Comparison of ENCODE assay signal across 9 cellular contexts in the genomic region with DNA sequence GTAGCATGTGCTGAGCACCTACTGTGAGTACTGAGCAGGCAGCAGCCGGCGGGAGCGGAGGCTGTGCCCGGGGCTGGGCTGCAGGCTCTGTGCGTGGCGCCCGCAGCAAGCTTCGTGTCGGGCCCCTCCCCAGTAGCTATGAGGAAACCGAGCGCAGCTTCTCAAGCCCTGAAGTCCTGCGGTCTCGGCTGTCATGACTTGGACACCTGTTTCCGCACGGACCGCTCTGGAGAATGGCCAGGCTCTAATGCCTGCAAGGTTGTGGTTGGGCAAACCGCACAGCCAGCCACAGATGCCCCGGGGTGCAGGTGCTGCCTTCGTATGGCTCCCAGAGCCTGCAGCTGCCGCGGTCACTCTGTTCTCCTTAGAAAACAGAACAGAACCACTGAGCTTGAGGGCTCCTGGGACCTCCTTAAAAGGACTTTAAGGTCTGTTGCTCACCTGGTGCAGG. TPM values are rescaled to one million over a fixed set of nuclear protein-coding genes. Genes with fewer than 3 reads are reported as not detected.
DNase-seq lines count a peak whose midpoint lies in the region; ATAC-seq and TF ChIP-seq lines count a peak whose summit lies in the region.
"Had no signal": no experiment of that assay in that cellular context is flagged by ENCODE, and none has a peak within 500 bp of the region (broad histone marks: within the 10 kb centered on the region; RNA-seq: fewer than 3 reads in every experiment).

No MANE protein-coding gene starts in this region.

- ATAC-seq in GM21381 (IDR thresholded peaks at IDR 0.05; ENCODE audit: unreplicated experiment) (peak; percentile 45), gastroesophageal sphincter (no peak)

- no CpG with 5 or more reads among the region's 21 CpGs for WGBS in gastroesophageal sphincter (ENCODE audit: low coverage in 1 of 2), 2 donors

- H3K4me1 ChIP-seq in gastroesophageal sphincter, result peaks cover 0 to 30% (median 0%) of the 10 kb centered on the region in 3 donors

- no peaks in the 10 kb centered on the region for H3K9me3 ChIP-seq in gastroesophageal sphincter

- TF ChIP-seq EP300 in gastroesophageal sphincter (IDR thresholded peaks at IDR 0.05), result no peak

- H3K4me3 ChIP-seq in HL-60 (replicated peaks; ENCODE audit: insufficient read depth, low read length) (no peak overlapping the region), gastroesophageal sphincter (no peak overlapping the region)
- H3K4me3 ChIP-seq: SK-N-MC had no signal

- TF ChIP-seq POLR2A in gastroesophageal sphincter (IDR thresholded peaks at IDR 0.05), result no peak

- H3K27ac ChIP-seq in HL-60 (replicated peaks) (0 out of 2 replicates have a peak overlapping the region, but pooled peaks have one; percentile 2), gastroesophageal sphincter (peak overlapping the region in 3 of 4 donors; percentile 47 to 83 (median 81))
- H3K27ac ChIP-seq: SK-N-MC had no signal

- H3K27me3 ChIP-seq in HL-60 (ENCODE audit: insufficient read depth, poor library complexity, severe bottlenecking), result no peaks in the 10 kb centered on the region
- H3K27me3 ChIP-seq in gastroesophageal sphincter, result no peaks in the 10 kb centered on the region

- no peak for TF ChIP-seq CTCF in HL-60 (IDR thresholded peaks at IDR 0.05; ENCODE audit: insufficient read depth, low read length)
- TF ChIP-seq CTCF in gastroesophageal sphincter (IDR thresholded peaks at IDR 0.05), result no peak

- peaks cover 0 to 100% of the 10 kb centered on the region in 2 donors for H3K36me3 ChIP-seq in gastroesophageal sphincter

- DNase-seq in DMS53 (lab: John Stamatoyannopoulos, UW) (peak; percentile 94), HL-60 (ENCODE audit: low read depth in 1 of 2, low spot score in 1 of 2) (peak; percentile 85 to 97), GM19240 (ENCODE audit: insufficient read length, low spot score) (no peak), NCI-H524 (lab: John Stamatoyannopoulos, UW) (no peak), iPS-NIHi11 (ENCODE audit: low spot score) (no peak), medulla oblongata (ENCODE audit: extremely low spot score) (no peak)

RNA-seq across cellular contexts. Expression of a gene that starts 33.7 kb away (rescaled TPM):
- total RNA-seq in gastroesophageal sphincter, result 100 to 1,000 TPM; 131 to 663 (median 337) TPM

Comparison
In these comparisons a context has a peak if more than half of its experiments do, and no peak if none do; other contexts are left out.
1. DNase-seq: peak in DMS53 (single experiment) and HL-60 (2 of 2); none in GM19240 (single experiment), NCI-H524 (0 of 2), iPS-NIHi11 (single experiment) and medulla oblongata (single experiment).